In genomic region chr10:61836233-61836887, GRCh38 we compare ENCODE assay signal across 9 cellular contexts.
DNase-seq lines count a peak whose midpoint lies in the region; ATAC-seq, FAIRE-seq and TF ChIP-seq lines count a peak whose summit lies in the region.
"Had no signal": no experiment of that assay in that cellular context is flagged by ENCODE, and none has a peak within 500 bp of the region (broad histone marks: within the 10 kb centered on the region; RNA-seq: fewer than 3 reads in every experiment).

No MANE protein-coding gene starts in this region.

- dilution Hi-C loops in endothelial cell of umbilical vein (cut with MboI; ENCODE audit: extremely low pct_ligation_motif_present, low sequenced_read_pairs), result no loop called here

- ATAC-seq in stimulated activated naive B cell treated with anti-CD40 and anti-IgM and Interleukin-4, amounts not matched to agents 10 μg/mL and 1 μg/mL and 100 μg/mL, for 72 hours (replicated peaks), result no peak
- ATAC-seq in GM21786 (IDR thresholded peaks at IDR 0.05; ENCODE audit: unreplicated experiment), result no peak

- H3K9me1 ChIP-seq in endothelial cell of umbilical vein (replicated peaks; ENCODE audit: control insufficient read depth, extremely low read depth, insufficient read depth, low read length), result no peaks in the 10 kb centered on the region

- POLR2A ChIA-PET in OCI-LY7 (lab: Charles Lee), result interaction anchor here (0.6 kb wide), 1 partner anchor 165 kb away, joined by 3 read pairs; no protein-coding TSS in a partner anchor
- POLR2A ChIA-PET in endothelial cell of umbilical vein (lab: Charles Lee), result interaction anchor here (1.9 kb wide), 1 partner anchor 64 kb away, joined by 13 read pairs; no protein-coding TSS in a partner anchor

- DNase-seq in Caki2 (ENCODE audit: low read depth) (peak; percentile 57), OCI-LY7 (ENCODE audit: low spot score) (no peak), endothelial cell of umbilical vein (ENCODE audit: low read depth, low spot score) (no peak), progenitor cell of endocrine pancreas (ENCODE audit: low spot score, unreplicated experiment) (no peak), BE2C (no peak), GM10266 (ENCODE audit: extremely low spot score) (no peak)
- no peak for DNase-seq in stimulated activated naive B cell treated with anti-CD40 and anti-IgM and Interleukin-4, amounts not matched to agents 10 μg/mL and 1 μg/mL and 100 μg/mL, for 72 hours
- DNase-seq: activated T-cell treated with anti-CD3 and anti-CD28 coated beads for 4 hours had no signal

- H3K27ac ChIP-seq in OCI-LY7 (ENCODE audit: low read depth, low read length, poor library complexity, severe bottlenecking) (no peak overlapping the region), endothelial cell of umbilical vein (ENCODE audit: insufficient read depth, low read depth, low read length) (peak overlapping the region; percentile 81)

- TF ChIP-seq CTCF in OCI-LY7 (conservative IDR thresholded peaks at IDR 0.05; ENCODE audit: low read length), result no peak
- no peak for TF ChIP-seq CTCF in endothelial cell of umbilical vein (IDR thresholded peaks at IDR 0.05; ENCODE audit: extremely low read depth in 1 of 2, insufficient read depth in 1 of 2, low read depth in 1 of 2, low read length in 2 of 2)
- TF ChIP-seq CTCF in progenitor cell of endocrine pancreas (IDR thresholded peaks at IDR 0.05; ENCODE audit: unreplicated experiment), result no peak
- no peak for TF ChIP-seq CTCF in BE2C (IDR thresholded peaks at IDR 0.05; ENCODE audit: low read depth, low read length)
- TF ChIP-seq CTCF in GM10266 (IDR thresholded peaks at IDR 0.05; ENCODE audit: control insufficient read depth, insufficient read depth, low read depth, missing control alignments), result no peak

- no peaks in the 10 kb centered on the region for H3K27me3 Mint-ChIP-seq in progenitor cell of endocrine pancreas
- no peaks in the 10 kb centered on the region for H3K27me3 Mint-ChIP-seq in stimulated activated naive B cell treated with anti-CD40 and anti-IgM and Interleukin-4, amounts not matched to agents 10 μg/mL and 1 μg/mL and 100 μg/mL, for 72 hours

- H3K36me3 ChIP-seq in OCI-LY7 (ENCODE audit: insufficient read depth, low read length) (no peaks in the 10 kb centered on the region), endothelial cell of umbilical vein (ENCODE audit: control insufficient read depth in 2 of 2, extremely low read depth in 1 of 2, insufficient read depth in 2 of 2, low read length in 2 of 2) (no peaks in the 10 kb centered on the region), BE2C (no peaks in the 10 kb centered on the region)

- in situ Hi-C loops in Caki2 (cut with HindIII; ENCODE audit: low pct_unique_long_range_greater_than_20kb, low sequenced_read_pairs), result no loop called here

- H3K9me3 ChIP-seq in OCI-LY7 (ENCODE audit: low read length) (no peaks in the 10 kb centered on the region), endothelial cell of umbilical vein (replicated peaks; ENCODE audit: control insufficient read depth, insufficient read depth, low read length) (no peaks in the 10 kb centered on the region), BE2C (no peaks in the 10 kb centered on the region)

- H3K36me3 Mint-ChIP-seq in progenitor cell of endocrine pancreas (ENCODE audit: insufficient read depth), result peaks cover 2% of the 10 kb centered on the region
- no peaks in the 10 kb centered on the region for H3K36me3 Mint-ChIP-seq in stimulated activated naive B cell treated with anti-CD40 and anti-IgM and Interleukin-4, amounts not matched to agents 10 μg/mL and 1 μg/mL and 100 μg/mL, for 72 hours

- BruUV-seq in OCI-LY7 (replicated peaks; lab: Mats Ljungman, UMichigan) (no TSS peak), endothelial cell of umbilical vein (replicated peaks; lab: Mats Ljungman, UMichigan) (TSS peak; percentile 21)

- H3K27ac Mint-ChIP-seq in progenitor cell of endocrine pancreas, result peak overlapping the region; percentile 93
- H3K27ac Mint-ChIP-seq in stimulated activated naive B cell treated with anti-CD40 and anti-IgM and Interleukin-4, amounts not matched to agents 10 μg/mL and 1 μg/mL and 100 μg/mL, for 72 hours, result no peak overlapping the region

- no peaks in the 10 kb centered on the region for H3K9me2 ChIP-seq in OCI-LY7 (ENCODE audit: insufficient read depth, low read length)

- no peaks in the 10 kb centered on the region for H3K79me2 ChIP-seq in OCI-LY7 (ENCODE audit: insufficient read depth, low read depth, low read length)
- H3K79me2 ChIP-seq in endothelial cell of umbilical vein (ENCODE audit: control insufficient read depth, insufficient read depth, low read length), result no peaks in the 10 kb centered on the region

- peak overlapping the region; percentile 54 for H3K9ac ChIP-seq in endothelial cell of umbilical vein (replicated peaks; ENCODE audit: extremely low read depth, insufficient read depth, low read length)

- FAIRE-seq in endothelial cell of umbilical vein (lab: Jason Lieb, UNC), result peak; percentile 12

- CTCF ChIA-PET in OCI-LY7 (lab: Charles Lee; ENCODE audit: unreplicated experiment) (no interaction called here), endothelial cell of umbilical vein (lab: Charles Lee) (interaction anchor here (0.6 to 6.7 kb wide), 11 partner anchors 31 to 893 kb away, joined by 3 to 165 read pairs (median 6); no protein-coding TSS in a partner anchor)

- H4K20me1 ChIP-seq in OCI-LY7 (ENCODE audit: insufficient read depth, low read length) (no peaks in the 10 kb centered on the region), endothelial cell of umbilical vein (replicated peaks; ENCODE audit: control insufficient read depth, extremely low read depth, insufficient read depth, low read length) (no peaks in the 10 kb centered on the region)

- intact Hi-C loops in OCI-LY7 (cut with micrococcal nuclease; ENCODE audit: unreplicated experiment) (no loop called here), endothelial cell of umbilical vein (cut with micrococcal nuclease) (loop anchor here (2.0 to 5.0 kb wide), 10 partner anchors 32 to 894 kb away; partner anchors contain the start of gene RHOBTB1)

- H3K4me1 ChIP-seq in OCI-LY7 (ENCODE audit: insufficient read depth, low read length, poor library complexity, severe bottlenecking) (peaks cover 7% of the 10 kb centered on the region), endothelial cell of umbilical vein (ENCODE audit: control insufficient read depth, extremely low read depth, insufficient read depth, low read length) (peaks cover 35% of the 10 kb centered on the region), BE2C (peaks cover 11% of the 10 kb centered on the region; the same call in 1 of the 2 replicates)

- H3K27me3 ChIP-seq in endothelial cell of umbilical vein (ENCODE audit: control insufficient read depth in 2 of 2, insufficient read depth in 2 of 2, low read length in 2 of 2) (no peaks in the 10 kb centered on the region), BE2C (no peaks in the 10 kb centered on the region)

- H3K4me2 ChIP-seq in OCI-LY7 (ENCODE audit: low read length) (no peak overlapping the region), endothelial cell of umbilical vein (ENCODE audit: insufficient read depth, low read length) (peak overlapping the region; percentile 86)

- H3K4me3 ChIP-seq in OCI-LY7 (ENCODE audit: low read depth, low read length, poor library complexity, severe bottlenecking) (no peak overlapping the region), endothelial cell of umbilical vein (replicated peaks in 1 of 3; ENCODE audit: insufficient read depth in 1 of 3, low read depth in 1 of 3, low read length in 3 of 3) (no peak overlapping the region), BE2C (ENCODE audit: low read depth, low read length) (no peak overlapping the region)

- peak overlapping the region; percentile 70 for H2AFZ ChIP-seq in OCI-LY7 (ENCODE audit: low read length)
- peak overlapping the region; percentile 31 for H2AFZ ChIP-seq in endothelial cell of umbilical vein (ENCODE audit: low read depth, low read length)

- H3K9me3 Mint-ChIP-seq in progenitor cell of endocrine pancreas (ENCODE audit: low read depth), result peaks cover 8% of the 10 kb centered on the region
- H3K9me3 Mint-ChIP-seq in stimulated activated naive B cell treated with anti-CD40 and anti-IgM and Interleukin-4, amounts not matched to agents 10 μg/mL and 1 μg/mL and 100 μg/mL, for 72 hours, result peaks cover 0 to 4% of the 10 kb centered on the region in 2 donors

- no peak overlapping the region for H3K4me3 Mint-ChIP-seq in progenitor cell of endocrine pancreas (ENCODE audit: low read depth)
- H3K4me3 Mint-ChIP-seq in stimulated activated naive B cell treated with anti-CD40 and anti-IgM and Interleukin-4, amounts not matched to agents 10 μg/mL and 1 μg/mL and 100 μg/mL, for 72 hours, result no peak overlapping the region

- peaks cover 43% of the 10 kb centered on the region for H3K4me1 Mint-ChIP-seq in progenitor cell of endocrine pancreas (ENCODE audit: low read depth)
- peaks cover 10 to 12% of the 10 kb centered on the region in 2 donors for H3K4me1 Mint-ChIP-seq in stimulated activated naive B cell treated with anti-CD40 and anti-IgM and Interleukin-4, amounts not matched to agents 10 μg/mL and 1 μg/mL and 100 μg/mL, for 72 hours

- TF ChIP-seq POLR2A in endothelial cell of umbilical vein (IDR thresholded peaks at IDR 0.05; ENCODE audit: low read depth, low read length), result no peak

TF ChIP-seq in endothelial cell of umbilical vein, 7 proteins besides CTCF, POLR2A, EP300 and RAD21:
- TF ChIP-seq FOS (IDR thresholded peaks at IDR 0.05; ENCODE audit: borderline replicate concordance, insufficient read depth, low read length), result no peak
- TF ChIP-seq JUN (IDR thresholded peaks at IDR 0.05; ENCODE audit: borderline replicate concordance, insufficient read depth, insufficient read length, low read depth), result no peak
- TF ChIP-seq POLR2AphosphoS5 (IDR thresholded peaks at IDR 0.05; ENCODE audit: insufficient read depth, low read depth, low read length), result no peak
- TF ChIP-seq EZH2 (IDR thresholded peaks at IDR 0.05; ENCODE audit: borderline replicate concordance, low read depth, low read length, severe bottlenecking), result no peak
- TF ChIP-seq MAX (IDR thresholded peaks at IDR 0.05; ENCODE audit: insufficient read depth, insufficient read length), result no peak
- no peak for TF ChIP-seq GATA2 (IDR thresholded peaks at IDR 0.05; ENCODE audit: insufficient read depth, insufficient read length, low read depth, low read length)
- no peak for TF ChIP-seq MYC (IDR thresholded peaks at IDR 0.05; ENCODE audit: low read depth, low read length)
TF ChIP-seq in endothelial cell of umbilical vein: peak in this region for 0.
